30 cellular contexts compared by ENCODE assay signal in the genomic region with DNA sequence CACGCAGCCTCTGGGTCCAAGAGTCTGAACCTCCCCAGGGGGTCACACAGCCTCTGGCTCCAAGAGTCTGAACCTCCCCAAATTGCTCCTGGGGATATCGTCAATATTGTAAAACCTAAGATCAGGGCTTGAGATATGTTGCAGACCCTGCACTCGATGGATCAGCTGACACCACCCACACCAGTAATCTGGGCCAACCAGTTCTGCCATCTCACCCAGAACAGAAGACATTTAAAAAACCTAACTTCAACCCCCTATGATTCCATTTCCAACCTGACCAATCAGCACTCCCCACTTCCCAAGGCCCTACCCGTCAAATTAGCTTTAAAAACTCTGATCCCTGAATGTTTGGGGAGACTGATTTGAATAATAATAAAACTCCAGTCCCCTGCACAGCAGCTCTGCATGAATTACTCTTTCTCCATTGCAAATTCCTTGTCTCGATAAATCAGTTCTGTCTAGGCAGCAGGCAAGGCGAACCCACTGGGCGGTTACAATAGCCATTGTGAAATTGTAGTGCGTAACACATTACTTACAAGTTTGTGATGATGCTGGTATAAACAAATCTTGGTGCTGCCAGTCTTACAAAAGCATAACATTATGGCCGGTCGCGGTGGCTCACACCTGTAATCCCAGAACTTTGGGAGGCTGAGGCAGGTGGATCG.
"Had no signal": no experiment of that assay in that cellular context is flagged by ENCODE, and none has a peak within 500 bp of the region (broad histone marks: within the 10 kb centered on the region; RNA-seq: fewer than 3 reads in every experiment).

No MANE protein-coding gene starts in this region.

- H3K4me3 ChIP-seq: coronary artery, dorsolateral prefrontal cortex, esophagus squamous epithelium, gastroesophageal sphincter had no signal

- H3K36me3 ChIP-seq: brain microvascular endothelial cell, esophagus squamous epithelium, gastroesophageal sphincter, WERI-Rb-1 had no signal

- H3K27ac ChIP-seq: brain microvascular endothelial cell, coronary artery, dorsolateral prefrontal cortex, epithelial cell of prostate, esophagus squamous epithelium, gastroesophageal sphincter, WERI-Rb-1 had no signal

- H3K9me3 Mint-ChIP-seq: activated B cell treated with CpG ODN at 0.5 μM for 24 hours; activated CD8-positive, alpha-beta T cell treated with anti-CD3 and anti-CD28 coated beads for 36 hours; activated T-cell treated with anti-CD3 and anti-CD28 coated beads, Interleukin-2, amount 50 U/mL, for 4 hours; activated T-helper 17 cell treated with anti-CD3 and anti-CD28 coated beads, Interleukin-2, amount 50 U/mL, for 72 hours; central memory CD8-positive, alpha-beta T cell; dendritic cell treated with granulocyte-macrophage colony-stimulating factor and Interleukin-4, amounts not matched to agents 40 ng/mL and 50 ng/mL, for 4 days; effector memory CD8-positive, alpha-beta T cell; T-helper 2 cell treated with Interferon-gamma antibody and Interleukin-4, amounts not matched to agents 5 μg/mL and 100 μg/mL, for 36 hours had no signal

- H3K9me3 ChIP-seq: esophagus squamous epithelium, gastroesophageal sphincter had no signal

- H3K4me1 ChIP-seq: esophagus squamous epithelium, gastroesophageal sphincter had no signal

- H3K4me1 Mint-ChIP-seq: activated B cell treated with CpG ODN at 0.5 μM for 24 hours; activated T-helper 17 cell treated with anti-CD3 and anti-CD28 coated beads, Interleukin-2, amount 50 U/mL, for 72 hours; central memory CD8-positive, alpha-beta T cell; T-helper 17 cell had no signal

- H3K27me3 ChIP-seq: brain microvascular endothelial cell, esophagus squamous epithelium, gastroesophageal sphincter had no signal

- H3K36me3 Mint-ChIP-seq: activated naive CD8-positive, alpha-beta T cell had no signal

- H3K27me3 Mint-ChIP-seq: dendritic cell treated with granulocyte-macrophage colony-stimulating factor and Interleukin-4, amounts not matched to agents 40 ng/mL and 50 ng/mL, for 4 days had no signal

- DNase-seq: activated B cell treated with CpG ODN at 0.5 μM for 24 hours; activated CD4-positive, alpha-beta T cell treated with anti-CD3 and anti-CD28 coated beads for 48 hours; activated CD4-positive, alpha-beta T cell treated with anti-CD3 and anti-CD28 coated beads, Interleukin-2, amount 50 U/mL, for 1 hour; activated CD4-positive, alpha-beta T cell treated with anti-CD3 and anti-CD28 coated beads, Interleukin-2, amount 50 U/mL, for 48 hours; activated CD8-positive, alpha-beta memory T cell treated with anti-CD3 and anti-CD28 coated beads for 24 hours; activated CD8-positive, alpha-beta T cell treated with anti-CD3 and anti-CD28 coated beads for 36 hours; activated effector memory CD4-positive, alpha-beta T cell treated with Interleukin-2 at 50 U/mL for 16 hours; activated gamma-delta T cell treated with Interleukin-2 at 50 U/mL for 16 hours; activated naive CD4-positive, alpha-beta T cell treated with anti-CD3 and anti-CD28 coated beads, Interleukin-2, amount 50 U/mL, for 16 hours; activated naive CD4-positive, alpha-beta T cell treated with Interleukin-2 at 50 U/mL for 16 hours; activated T-cell treated with anti-CD3 and anti-CD28 coated beads, Interleukin-2, amount 50 U/mL, for 4 hours; amniotic stem cell; anterior cingulate cortex; brain microvascular endothelial cell; dorsolateral prefrontal cortex; effector memory CD8-positive, alpha-beta T cell; esophagus squamous epithelium; foreskin melanocyte; T-helper 1 cell; T-helper 17 cell; T1000; WERI-Rb-1 had no signal

- H3K27ac Mint-ChIP-seq: activated B cell treated with CpG ODN at 0.5 μM for 24 hours; activated CD8-positive, alpha-beta T cell treated with anti-CD3 and anti-CD28 coated beads for 36 hours; activated naive CD8-positive, alpha-beta T cell; activated T-helper 17 cell treated with anti-CD3 and anti-CD28 coated beads, Interleukin-2, amount 50 U/mL, for 72 hours; dendritic cell treated with granulocyte-macrophage colony-stimulating factor and Interleukin-4, amounts not matched to agents 40 ng/mL and 50 ng/mL, for 4 days; effector memory CD8-positive, alpha-beta T cell; T-helper 17 cell; T-helper 2 cell treated with Interferon-gamma antibody and Interleukin-4, amounts not matched to agents 5 μg/mL and 100 μg/mL, for 36 hours had no signal

- ATAC-seq: activated CD8-positive, alpha-beta T cell treated with anti-CD3 and anti-CD28 coated beads for 36 hours; activated T-cell treated with anti-CD3 and anti-CD28 coated beads, Interleukin-2, amount 50 U/mL, for 4 hours; effector memory CD8-positive, alpha-beta T cell; gastroesophageal sphincter; T-helper 17 cell had no signal

- H3K4me3 Mint-ChIP-seq: activated B cell treated with CpG ODN at 0.5 μM for 24 hours; activated CD8-positive, alpha-beta T cell treated with anti-CD3 and anti-CD28 coated beads for 36 hours; activated naive CD8-positive, alpha-beta T cell; activated T-cell treated with anti-CD3 and anti-CD28 coated beads, Interleukin-2, amount 50 U/mL, for 4 hours; activated T-helper 17 cell treated with anti-CD3 and anti-CD28 coated beads, Interleukin-2, amount 50 U/mL, for 72 hours; central memory CD8-positive, alpha-beta T cell; dendritic cell treated with granulocyte-macrophage colony-stimulating factor and Interleukin-4, amounts not matched to agents 40 ng/mL and 50 ng/mL, for 4 days; effector memory CD8-positive, alpha-beta T cell; T-helper 17 cell; T-helper 2 cell treated with Interferon-gamma antibody and Interleukin-4, amounts not matched to agents 5 μg/mL and 100 μg/mL, for 36 hours had no signal
